In the genomic region with DNA sequence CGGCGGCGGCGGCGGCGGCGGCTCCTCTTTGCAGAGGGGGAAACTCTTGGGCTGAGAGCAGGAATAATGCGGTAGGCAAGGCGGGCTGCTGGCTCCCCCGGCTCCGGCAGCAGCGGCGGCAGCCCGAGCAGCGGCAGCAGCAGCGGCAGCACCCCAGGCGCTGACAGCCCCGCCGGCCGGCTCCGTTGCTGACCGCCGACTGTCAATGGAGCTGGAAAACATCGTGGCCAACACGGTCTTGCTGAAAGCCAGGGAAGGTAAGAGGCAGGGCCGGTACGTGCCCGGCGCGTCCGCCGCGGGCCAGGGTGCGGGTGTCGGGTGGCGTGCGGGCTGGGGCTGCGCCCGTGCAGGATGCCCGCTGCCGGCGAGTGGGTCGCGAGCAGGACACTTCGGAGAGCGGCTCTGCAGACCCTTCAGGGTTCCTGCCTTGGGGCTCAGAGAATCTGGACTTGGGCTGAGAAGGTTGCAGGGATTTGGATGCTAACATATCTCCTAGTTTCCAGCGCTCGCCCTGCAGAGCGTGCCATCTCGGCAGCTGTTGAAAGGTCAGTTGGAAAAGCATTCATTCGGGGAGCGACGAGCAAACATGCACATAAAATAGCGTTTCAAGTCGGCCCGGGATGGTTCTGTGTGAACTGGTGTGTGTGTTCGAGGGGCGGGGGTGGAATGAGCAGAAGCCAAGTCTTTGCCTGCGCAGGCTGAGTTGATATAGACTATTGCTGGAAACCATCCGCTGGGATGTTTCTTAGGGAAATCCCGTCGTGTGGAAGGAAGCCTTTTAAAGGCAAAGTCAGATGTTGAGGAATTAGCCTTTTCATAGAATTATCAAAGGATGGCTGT, we compare ENCODE assay signal across 8 cellular contexts. TPM values are rescaled to one million over a fixed set of nuclear protein-coding genes. Genes with fewer than 3 reads are reported as not detected.
A peak's percentile ranks its signal among the peaks of the same experiment; 100 is the strongest.
DNase-seq lines count a peak whose midpoint lies in the region; ATAC-seq and TF ChIP-seq lines count a peak whose summit lies in the region.

No MANE protein-coding gene starts in this region.

- H3K27ac ChIP-seq in RWPE2 (ENCODE audit: poor library complexity, severe bottlenecking) (peak overlapping the region; percentile 72), ascending aorta (peak overlapping the region; percentile 95 to 97)

- ATAC-seq in HG03139 (IDR thresholded peaks at IDR 0.05; ENCODE audit: unreplicated experiment), result peak; percentile 4
- ATAC-seq in RWPE2 (ENCODE audit: low read depth), result peak; percentile 47
- peak; percentile 24 for ATAC-seq in left ventricle myocardium superior

- no peak for TF ChIP-seq CTCF in RWPE2 (IDR thresholded peaks at IDR 0.05; ENCODE audit: poor library complexity, severe bottlenecking)
- no peak for TF ChIP-seq CTCF in ascending aorta (IDR thresholded peaks at IDR 0.05)

- DNase-seq in NCI-H1417 (lab: John Stamatoyannopoulos, UW) (peak in 2 of 3 experiments; percentile 59 to 62), NCI-H1417 treated with DMSO at 0.1 percent for 48 hours (lab: John Stamatoyannopoulos, UW) (no peak), RWPE2 (ENCODE audit: low spot score) (peak; percentile 65), ascending aorta (ENCODE audit: low spot score in 2 of 2) (peak in 1 of 2 donors; percentile 79), left ventricle myocardium superior (peak; percentile 60), pons (ENCODE audit: low spot score) (peak; percentile 57), KG1 (lab: John Stamatoyannopoulos, UW) (no peak)

- H3K4me1 ChIP-seq in RWPE2 (ENCODE audit: insufficient read depth, poor library complexity, severe bottlenecking), result peaks cover 19% of the 10 kb centered on the region
- peaks cover 8 to 34% of the 10 kb centered on the region in 2 donors for H3K4me1 ChIP-seq in ascending aorta

- no peaks in the 10 kb centered on the region for H3K27me3 ChIP-seq in RWPE2 (ENCODE audit: insufficient read depth, poor library complexity, severe bottlenecking)
- no peaks in the 10 kb centered on the region for H3K27me3 ChIP-seq in ascending aorta

- H3K9me3 ChIP-seq in RWPE2 (ENCODE audit: severe bottlenecking), result no peaks in the 10 kb centered on the region
- no peaks in the 10 kb centered on the region for H3K9me3 ChIP-seq in ascending aorta

- intact Hi-C loops in ascending aorta (cut with DNase I), result loop anchor here (2.0 to 10.0 kb wide), 7 partner anchors 63 to 447 kb away; a partner anchor contains a TSS
- intact Hi-C loops in left ventricle myocardium superior (cut with micrococcal nuclease), result loop anchor here (10.0 kb wide), 1 partner anchor 207 kb away; no protein-coding TSS in a partner anchor

- no peaks in the 10 kb centered on the region for H3K36me3 ChIP-seq in RWPE2 (ENCODE audit: low read depth)
- no peaks in the 10 kb centered on the region for H3K36me3 ChIP-seq in ascending aorta

- H3K4me3 ChIP-seq in RWPE2 (ENCODE audit: severe bottlenecking) (peak overlapping the region; percentile 61), ascending aorta (peak overlapping the region; percentile 91 to 99)

RNA-seq across cellular contexts. Expression of a gene that starts 0.6 kb away (rescaled TPM):
- total RNA-seq in ascending aorta, result 75.5 TPM
- total RNA-seq in left ventricle myocardium superior, result 43.4 TPM

RNA-seq across cellular contexts. Expression of a gene that starts 29.3 kb away (rescaled TPM):
- total RNA-seq in ascending aorta, result 34.9 TPM
- total RNA-seq in left ventricle myocardium superior, result 288 TPM

RNA-seq across cellular contexts. Expression of a gene that starts 42.4 kb away (rescaled TPM):
- total RNA-seq in ascending aorta, result 13.7 TPM
- total RNA-seq in left ventricle myocardium superior, result 43.0 TPM

Comparison
In these comparisons a context has a peak if more than half of its experiments do, and no peak if none do; other contexts are left out.
1. DNase-seq: peak in NCI-H1417 (2 of 3), RWPE2 (single experiment), left ventricle myocardium superior (single experiment) and pons (single experiment); none in NCI-H1417 treated with DMSO at 0.1 percent for 48 hours (single experiment) and KG1 (single experiment).
2. Peak in every context shown above with its lines, with median percentiles within 50 percentile points of each other: ATAC-seq.